16 cellular contexts compared by ENCODE assay signal in genomic region chr12:68280240-68280639, GRCh38. TPM values are rescaled to one million over a fixed set of nuclear protein-coding genes. Genes with fewer than 3 reads are reported as not detected.
DNase-seq lines count a peak whose midpoint lies in the region; ATAC-seq lines count a peak whose summit lies in the region.
"Had no signal": no experiment of that assay in that cellular context is flagged by ENCODE, and none has a peak within 500 bp of the region (broad histone marks: within the 10 kb centered on the region; RNA-seq: fewer than 3 reads in every experiment).

No MANE protein-coding gene starts in this region.

- peak; percentile 7 for DNase-seq in DMS 273 (lab: John Stamatoyannopoulos, UW; ENCODE audit: unreplicated experiment)
- DNase-seq in DMS 273 treated with DMSO at 0.1 percent for 48 hours (lab: John Stamatoyannopoulos, UW) = no peak
- DNase-seq in activated naive CD8-positive, alpha-beta T cell treated with anti-CD3 and anti-CD28 coated beads for 36 hours = no peak
- no peak for DNase-seq in activated naive CD8-positive, alpha-beta T cell treated with anti-CD3 and anti-CD28 coated beads, Interleukin-2, amount 50 U/mL, for 24 hours
- peak; percentile 2 for DNase-seq in left kidney (ENCODE audit: low read depth, low spot score)
- DNase-seq in effector CD4-positive, alpha-beta T cell = no peak
- DNase-seq in Karpas-422 = no peak
- DNase-seq: CD8-positive, alpha-beta T cell; COR-L47; DMS53; GF-D8 had no signal

- H3K4me1 Mint-ChIP-seq in activated naive CD8-positive, alpha-beta T cell treated with anti-CD3 and anti-CD28 coated beads for 36 hours = peaks cover 59% of the 10 kb centered on the region
- peaks cover 63% of the 10 kb centered on the region for H3K4me1 Mint-ChIP-seq in activated naive CD8-positive, alpha-beta T cell treated with anti-CD3 and anti-CD28 coated beads, Interleukin-2, amount 50 U/mL, for 24 hours

- no peak overlapping the region for H3K4me3 Mint-ChIP-seq in activated naive CD8-positive, alpha-beta T cell treated with anti-CD3 and anti-CD28 coated beads for 36 hours
- H3K4me3 Mint-ChIP-seq in activated naive CD8-positive, alpha-beta T cell treated with anti-CD3 and anti-CD28 coated beads, Interleukin-2, amount 50 U/mL, for 24 hours = no peak overlapping the region
- H3K4me3 Mint-ChIP-seq: CD14-positive monocyte; CD8-positive, alpha-beta T cell had no signal

- H3K9me2 ChIP-seq in Karpas-422 (replicated peaks; ENCODE audit: insufficient read depth, low read length) = no peaks in the 10 kb centered on the region

- no peaks in the 10 kb centered on the region for H3K36me3 ChIP-seq in Karpas-422 (ENCODE audit: insufficient read depth, low read length)

- no peak overlapping the region for H3K9ac ChIP-seq in Karpas-422 (ENCODE audit: low read length)

- no peak overlapping the region for H3K27ac ChIP-seq in Karpas-422 (ENCODE audit: low read length)
- H3K27ac ChIP-seq: 22Rv1 had no signal

- H3K9me3 Mint-ChIP-seq in activated naive CD8-positive, alpha-beta T cell treated with anti-CD3 and anti-CD28 coated beads for 36 hours = no peaks in the 10 kb centered on the region
- no peaks in the 10 kb centered on the region for H3K9me3 Mint-ChIP-seq in activated naive CD8-positive, alpha-beta T cell treated with anti-CD3 and anti-CD28 coated beads, Interleukin-2, amount 50 U/mL, for 24 hours
- H3K9me3 Mint-ChIP-seq: CD14-positive monocyte; CD8-positive, alpha-beta T cell had no signal

- H3K27ac Mint-ChIP-seq in activated naive CD8-positive, alpha-beta T cell treated with anti-CD3 and anti-CD28 coated beads for 36 hours = peak overlapping the region; percentile 27
- H3K27ac Mint-ChIP-seq in activated naive CD8-positive, alpha-beta T cell treated with anti-CD3 and anti-CD28 coated beads, Interleukin-2, amount 50 U/mL, for 24 hours = no peak overlapping the region
- H3K27ac Mint-ChIP-seq: CD8-positive, alpha-beta T cell had no signal

- H3K36me3 Mint-ChIP-seq in activated naive CD8-positive, alpha-beta T cell treated with anti-CD3 and anti-CD28 coated beads for 36 hours = no peaks in the 10 kb centered on the region
- H3K36me3 Mint-ChIP-seq in activated naive CD8-positive, alpha-beta T cell treated with anti-CD3 and anti-CD28 coated beads, Interleukin-2, amount 50 U/mL, for 24 hours (ENCODE audit: low read depth) = no peaks in the 10 kb centered on the region
- H3K36me3 Mint-ChIP-seq: CD14-positive monocyte; CD8-positive, alpha-beta T cell had no signal

- no peak for ATAC-seq in activated naive CD8-positive, alpha-beta T cell treated with anti-CD3 and anti-CD28 coated beads, Interleukin-2, amount 50 U/mL, for 24 hours
- ATAC-seq: CD8-positive, alpha-beta T cell; HCT116; HepG2 had no signal

- H3K27me3 Mint-ChIP-seq in activated naive CD8-positive, alpha-beta T cell treated with anti-CD3 and anti-CD28 coated beads for 36 hours = no peaks in the 10 kb centered on the region
- H3K27me3 Mint-ChIP-seq in activated naive CD8-positive, alpha-beta T cell treated with anti-CD3 and anti-CD28 coated beads, Interleukin-2, amount 50 U/mL, for 24 hours = peaks cover 4% of the 10 kb centered on the region

- no peak overlapping the region for H2AFZ ChIP-seq in Karpas-422 (ENCODE audit: low read length)

- H3K9me3 ChIP-seq in Karpas-422 (ENCODE audit: low read length) = no peaks in the 10 kb centered on the region

- no peaks in the 10 kb centered on the region for H3K27me3 ChIP-seq in Karpas-422 (ENCODE audit: low read length)

- H3K4me1 ChIP-seq in Karpas-422 (ENCODE audit: low read length) = no peaks in the 10 kb centered on the region

- no peaks in the 10 kb centered on the region for H4K20me1 ChIP-seq in Karpas-422 (ENCODE audit: insufficient read depth, low read depth, low read length)

- H3K4me3 ChIP-seq in Karpas-422 (ENCODE audit: low read length) = no peak overlapping the region

- no peak overlapping the region for H3K4me2 ChIP-seq in Karpas-422 (ENCODE audit: low read depth, low read length, poor library complexity, severe bottlenecking)

- H3K79me2 ChIP-seq in Karpas-422 (ENCODE audit: low read length) = no peaks in the 10 kb centered on the region

RNA-seq across cellular contexts. Expression of gene IL22, which starts 26.8 kb away (rescaled TPM):
- total RNA-seq in activated naive CD8-positive, alpha-beta T cell treated with anti-CD3 and anti-CD28 coated beads for 36 hours = under 1 TPM; 0.31 to 0.64 TPM
- not detected in 2 replicates for total RNA-seq in Karpas-422 (2014; rRNA removed; shearing (Covaris generic); ENCODE audit: low replicate concordance)
- total RNA-seq: A673; CD8-positive, alpha-beta T cell; HepG2 had no signal

RNA-seq across cellular contexts. Expression of gene MDM1, which starts 51.9 kb away (rescaled TPM):
- 10 to 100 TPM; 20.0 to 22.2 TPM for total RNA-seq in activated naive CD8-positive, alpha-beta T cell treated with anti-CD3 and anti-CD28 coated beads for 36 hours
- 40.2 and 40.4 TPM in 2 replicates for total RNA-seq in Karpas-422 (2014; rRNA removed; shearing (Covaris generic); ENCODE audit: low replicate concordance)

RNA-seq across cellular contexts. Expression of gene IL26, which starts 54.6 kb away (rescaled TPM):
- total RNA-seq in activated naive CD8-positive, alpha-beta T cell treated with anti-CD3 and anti-CD28 coated beads for 36 hours = under 1 TPM in 1 of 2 experiments, not detected in 1; 0.21 TPM
- total RNA-seq in Karpas-422 (2014; rRNA removed; shearing (Covaris generic); ENCODE audit: low replicate concordance) = not detected in 2 replicates
- total RNA-seq: A673; CD8-positive, alpha-beta T cell; HepG2 had no signal

Comparison
In these comparisons a context has a peak if more than half of its experiments do, and no peak if none do; other contexts are left out.
1. DNase-seq: peak in DMS 273 (single experiment) and left kidney (single experiment); none in DMS 273 treated with DMSO at 0.1 percent for 48 hours (single experiment), activated naive CD8-positive, alpha-beta T cell treated with anti-CD3 and anti-CD28 coated beads for 36 hours (single experiment), activated naive CD8-positive, alpha-beta T cell treated with anti-CD3 and anti-CD28 coated beads, Interleukin-2, amount 50 U/mL, for 24 hours (single experiment), effector CD4-positive, alpha-beta T cell (single experiment) and Karpas-422 (single experiment).